ENCODE assay signal across 1 cellular context in the genomic region with DNA sequence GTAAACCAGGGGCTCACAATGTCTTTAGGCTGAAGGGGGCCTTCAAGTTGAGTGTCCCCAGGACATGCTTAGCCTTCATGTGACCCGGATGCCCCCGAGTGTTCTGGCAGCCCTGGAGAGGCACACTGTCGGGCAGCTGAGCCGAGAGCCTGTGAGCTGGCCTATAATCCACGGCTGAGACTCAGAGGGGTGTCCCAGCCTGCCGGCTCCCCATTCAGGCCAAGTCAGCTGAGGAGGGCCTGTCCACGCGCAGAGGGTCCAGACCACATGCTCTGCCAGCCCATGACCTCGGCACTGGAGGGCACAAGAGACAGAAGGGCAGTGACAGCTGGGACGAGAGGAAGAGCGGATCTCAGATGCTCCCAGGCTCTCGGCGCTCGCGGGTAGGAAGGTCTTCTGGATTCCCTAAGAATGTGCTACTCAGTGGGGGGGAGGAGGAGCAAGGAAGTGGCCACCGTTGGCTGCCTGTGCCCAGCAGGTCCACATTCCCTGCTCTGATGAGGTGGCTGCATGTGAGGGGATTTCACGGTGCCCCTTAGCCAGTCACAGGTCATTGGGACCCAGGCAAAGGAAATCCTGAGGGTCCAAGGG.
TF ChIP-seq lines count a peak whose summit lies in the region.

No MANE protein-coding gene starts in this region.

TF ChIP-seq in GM23338, 12 proteins besides CTCF, POLR2A, EP300 and RAD21 (continued from another document):
- TF ChIP-seq, protein P1, sequence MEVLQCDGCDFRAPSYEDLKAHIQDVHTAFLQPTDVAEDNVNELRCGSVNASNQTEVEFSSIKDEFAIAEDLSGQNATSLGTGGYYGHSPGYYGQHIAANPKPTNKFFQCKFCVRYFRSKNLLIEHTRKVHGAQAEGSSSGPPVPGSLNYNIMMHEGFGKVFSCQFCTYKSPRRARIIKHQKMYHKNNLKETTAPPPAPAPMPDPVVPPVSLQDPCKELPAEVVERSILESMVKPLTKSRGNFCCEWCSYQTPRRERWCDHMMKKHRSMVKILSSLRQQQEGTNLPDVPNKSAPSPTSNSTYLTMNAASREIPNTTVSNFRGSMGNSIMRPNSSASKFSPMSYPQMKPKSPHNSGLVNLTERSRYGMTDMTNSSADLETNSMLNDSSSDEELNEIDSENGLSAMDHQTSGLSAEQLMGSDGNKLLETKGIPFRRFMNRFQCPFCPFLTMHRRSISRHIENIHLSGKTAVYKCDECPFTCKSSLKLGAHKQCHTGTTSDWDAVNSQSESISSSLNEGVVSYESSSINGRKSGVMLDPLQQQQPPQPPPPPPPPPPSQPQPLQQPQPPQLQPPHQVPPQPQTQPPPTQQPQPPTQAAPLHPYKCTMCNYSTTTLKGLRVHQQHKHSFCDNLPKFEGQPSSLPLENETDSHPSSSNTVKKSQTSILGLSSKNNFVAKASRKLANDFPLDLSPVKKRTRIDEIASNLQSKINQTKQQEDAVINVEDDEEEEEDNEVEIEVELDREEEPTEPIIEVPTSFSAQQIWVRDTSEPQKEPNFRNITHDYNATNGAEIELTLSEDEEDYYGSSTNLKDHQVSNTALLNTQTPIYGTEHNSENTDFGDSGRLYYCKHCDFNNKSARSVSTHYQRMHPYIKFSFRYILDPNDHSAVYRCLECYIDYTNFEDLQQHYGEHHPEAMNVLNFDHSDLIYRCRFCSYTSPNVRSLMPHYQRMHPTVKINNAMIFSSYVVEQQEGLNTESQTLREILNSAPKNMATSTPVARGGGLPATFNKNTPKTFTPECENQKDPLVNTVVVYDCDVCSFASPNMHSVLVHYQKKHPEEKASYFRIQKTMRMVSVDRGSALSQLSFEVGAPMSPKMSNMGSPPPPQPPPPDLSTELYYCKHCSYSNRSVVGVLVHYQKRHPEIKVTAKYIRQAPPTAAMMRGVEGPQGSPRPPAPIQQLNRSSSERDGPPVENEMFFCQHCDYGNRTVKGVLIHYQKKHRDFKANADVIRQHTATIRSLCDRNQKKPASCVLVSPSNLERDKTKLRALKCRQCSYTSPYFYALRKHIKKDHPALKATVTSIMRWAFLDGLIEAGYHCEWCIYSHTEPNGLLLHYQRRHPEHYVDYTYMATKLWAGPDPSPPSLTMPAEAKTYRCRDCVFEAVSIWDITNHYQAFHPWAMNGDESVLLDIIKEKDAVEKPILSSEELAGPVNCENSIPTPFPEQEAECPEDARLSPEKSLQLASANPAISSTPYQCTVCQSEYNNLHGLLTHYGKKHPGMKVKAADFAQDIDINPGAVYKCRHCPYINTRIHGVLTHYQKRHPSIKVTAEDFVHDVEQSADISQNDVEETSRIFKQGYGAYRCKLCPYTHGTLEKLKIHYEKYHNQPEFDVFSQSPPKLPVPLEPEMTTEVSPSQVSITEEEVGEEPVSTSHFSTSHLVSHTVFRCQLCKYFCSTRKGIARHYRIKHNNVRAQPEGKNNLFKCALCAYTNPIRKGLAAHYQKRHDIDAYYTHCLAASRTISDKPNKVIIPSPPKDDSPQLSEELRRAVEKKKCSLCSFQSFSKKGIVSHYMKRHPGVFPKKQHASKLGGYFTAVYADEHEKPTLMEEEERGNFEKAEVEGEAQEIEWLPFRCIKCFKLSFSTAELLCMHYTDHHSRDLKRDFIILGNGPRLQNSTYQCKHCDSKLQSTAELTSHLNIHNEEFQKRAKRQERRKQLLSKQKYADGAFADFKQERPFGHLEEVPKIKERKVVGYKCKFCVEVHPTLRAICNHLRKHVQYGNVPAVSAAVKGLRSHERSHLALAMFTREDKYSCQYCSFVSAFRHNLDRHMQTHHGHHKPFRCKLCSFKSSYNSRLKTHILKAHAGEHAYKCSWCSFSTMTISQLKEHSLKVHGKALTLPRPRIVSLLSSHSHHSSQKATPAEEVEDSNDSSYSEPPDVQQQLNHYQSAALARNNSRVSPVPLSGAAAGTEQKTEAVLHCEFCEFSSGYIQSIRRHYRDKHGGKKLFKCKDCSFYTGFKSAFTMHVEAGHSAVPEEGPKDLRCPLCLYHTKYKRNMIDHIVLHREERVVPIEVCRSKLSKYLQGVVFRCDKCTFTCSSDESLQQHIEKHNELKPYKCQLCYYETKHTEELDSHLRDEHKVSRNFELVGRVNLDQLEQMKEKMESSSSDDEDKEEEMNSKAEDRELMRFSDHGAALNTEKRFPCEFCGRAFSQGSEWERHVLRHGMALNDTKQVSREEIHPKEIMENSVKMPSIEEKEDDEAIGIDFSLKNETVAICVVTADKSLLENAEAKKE (CRISPR knock-in tag; IDR thresholded peaks at IDR 0.05) = no peak
- TF ChIP-seq POLR2AphosphoS5 (IDR thresholded peaks at IDR 0.05; ENCODE audit: low read depth) (no peak), NANOG (IDR thresholded peaks at IDR 0.05; ENCODE audit: borderline replicate concordance) (no peak), ZNF114 (CRISPR knock-in tag; IDR thresholded peaks at IDR 0.05) (no peak), JUNB (IDR thresholded peaks at IDR 0.05; ENCODE audit: unreplicated experiment) (no peak), ZNF331 (CRISPR knock-in tag; IDR thresholded peaks at IDR 0.05; ENCODE audit: low read depth) (no peak), EZH2phosphoT487 (IDR thresholded peaks at IDR 0.05; ENCODE audit: unreplicated experiment) (no peak)
- TF ChIP-seq, protein P2, sequence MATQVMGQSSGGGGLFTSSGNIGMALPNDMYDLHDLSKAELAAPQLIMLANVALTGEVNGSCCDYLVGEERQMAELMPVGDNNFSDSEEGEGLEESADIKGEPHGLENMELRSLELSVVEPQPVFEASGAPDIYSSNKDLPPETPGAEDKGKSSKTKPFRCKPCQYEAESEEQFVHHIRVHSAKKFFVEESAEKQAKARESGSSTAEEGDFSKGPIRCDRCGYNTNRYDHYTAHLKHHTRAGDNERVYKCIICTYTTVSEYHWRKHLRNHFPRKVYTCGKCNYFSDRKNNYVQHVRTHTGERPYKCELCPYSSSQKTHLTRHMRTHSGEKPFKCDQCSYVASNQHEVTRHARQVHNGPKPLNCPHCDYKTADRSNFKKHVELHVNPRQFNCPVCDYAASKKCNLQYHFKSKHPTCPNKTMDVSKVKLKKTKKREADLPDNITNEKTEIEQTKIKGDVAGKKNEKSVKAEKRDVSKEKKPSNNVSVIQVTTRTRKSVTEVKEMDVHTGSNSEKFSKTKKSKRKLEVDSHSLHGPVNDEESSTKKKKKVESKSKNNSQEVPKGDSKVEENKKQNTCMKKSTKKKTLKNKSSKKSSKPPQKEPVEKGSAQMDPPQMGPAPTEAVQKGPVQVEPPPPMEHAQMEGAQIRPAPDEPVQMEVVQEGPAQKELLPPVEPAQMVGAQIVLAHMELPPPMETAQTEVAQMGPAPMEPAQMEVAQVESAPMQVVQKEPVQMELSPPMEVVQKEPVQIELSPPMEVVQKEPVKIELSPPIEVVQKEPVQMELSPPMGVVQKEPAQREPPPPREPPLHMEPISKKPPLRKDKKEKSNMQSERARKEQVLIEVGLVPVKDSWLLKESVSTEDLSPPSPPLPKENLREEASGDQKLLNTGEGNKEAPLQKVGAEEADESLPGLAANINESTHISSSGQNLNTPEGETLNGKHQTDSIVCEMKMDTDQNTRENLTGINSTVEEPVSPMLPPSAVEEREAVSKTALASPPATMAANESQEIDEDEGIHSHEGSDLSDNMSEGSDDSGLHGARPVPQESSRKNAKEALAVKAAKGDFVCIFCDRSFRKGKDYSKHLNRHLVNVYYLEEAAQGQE (IDR thresholded peaks at IDR 0.05; ENCODE audit: unreplicated experiment) = no peak
TF ChIP-seq in GM23338: peak in this region for 0.
